In the genomic region with DNA sequence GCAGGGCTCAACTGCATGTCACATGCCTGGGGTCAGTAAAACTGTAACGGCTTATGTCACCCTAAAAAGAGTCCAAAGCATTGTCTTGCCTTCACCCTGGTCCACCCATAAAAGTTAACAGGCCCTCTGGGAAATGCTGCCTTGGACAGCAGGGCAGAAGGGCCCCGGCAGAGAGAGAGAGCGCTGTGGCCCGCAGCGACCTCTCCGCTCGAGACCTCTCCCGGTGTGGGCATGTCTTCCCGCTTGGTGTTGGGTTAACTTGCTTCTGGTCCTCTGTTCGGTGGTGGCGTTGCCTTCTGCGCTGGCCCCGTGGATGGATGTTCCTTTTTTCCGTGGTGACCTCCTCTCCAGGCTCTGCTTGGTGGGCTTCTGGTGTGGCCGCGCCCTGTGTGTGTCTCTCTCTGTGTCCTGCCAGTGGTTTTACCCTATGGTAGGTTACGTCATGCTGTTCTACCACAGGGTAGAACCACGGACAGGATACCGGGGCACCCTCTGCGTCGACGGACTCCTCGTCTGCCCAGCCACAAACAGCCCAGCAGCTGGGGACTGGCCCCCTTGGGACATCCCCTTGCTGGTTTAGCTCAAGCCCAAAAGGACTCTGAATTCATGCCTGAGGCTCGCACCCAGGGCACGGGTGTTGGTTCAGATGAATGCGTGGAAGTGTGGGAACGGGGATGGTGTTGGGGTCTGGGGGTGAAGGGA, we compare ENCODE assay signal across 18 cellular contexts. TPM values are rescaled to one million over a fixed set of nuclear protein-coding genes. Genes with fewer than 3 reads are reported as not detected.
DNase-seq lines count a peak whose midpoint lies in the region; FAIRE-seq and TF ChIP-seq lines count a peak whose summit lies in the region.
"Had no signal": no experiment of that assay in that cellular context is flagged by ENCODE, and none has a peak within 500 bp of the region (broad histone marks: within the 10 kb centered on the region; RNA-seq: fewer than 3 reads in every experiment).

No MANE protein-coding gene starts in this region.

- no peaks in the 10 kb centered on the region for H3K4me1 ChIP-seq in neural progenitor cell

- no peaks in the 10 kb centered on the region for H3F3A ChIP-seq in neural progenitor cell (ENCODE audit: low read depth)

- H3K27me3 Mint-ChIP-seq in chondrocyte (ENCODE audit: low read depth) (no peaks in the 10 kb centered on the region), neural progenitor cell (ENCODE audit: insufficient read depth, low read depth) (peaks cover 9% of the 10 kb centered on the region)
- H3K27me3 Mint-ChIP-seq: IgD-negative memory B cell had no signal

- no peak overlapping the region for H3K4me2 ChIP-seq in neural progenitor cell

- H3K27ac ChIP-seq in substantia nigra (ENCODE audit: low read depth, low read length, poor library complexity, severe bottlenecking) (peak overlapping the region; percentile 88), neural progenitor cell (no peak overlapping the region)

- TF ChIP-seq CTCF in chondrocyte (IDR thresholded peaks at IDR 0.05), result no peak
- no peak for TF ChIP-seq CTCF in neural progenitor cell (IDR thresholded peaks at IDR 0.05)

- H3K9me3 ChIP-seq in neural progenitor cell (ENCODE audit: low read depth), result no peaks in the 10 kb centered on the region

- no peak overlapping the region for H3K4me3 ChIP-seq in neural progenitor cell

- H3K4me1 Mint-ChIP-seq in chondrocyte (ENCODE audit: low read depth) (peaks cover 19% of the 10 kb centered on the region), neural progenitor cell (peaks cover 7% of the 10 kb centered on the region)
- H3K4me1 Mint-ChIP-seq: IgD-negative memory B cell had no signal

- peak; percentile 42 for FAIRE-seq in HTR-8/SVneo (lab: Jason Lieb, UNC)
- FAIRE-seq: H54 had no signal

- H3K27me3 ChIP-seq in neural progenitor cell, result no peaks in the 10 kb centered on the region

- no peaks in the 10 kb centered on the region for H4K20me1 ChIP-seq in neural progenitor cell (ENCODE audit: low read depth)

- DNase-seq in HTR-8/SVneo (ENCODE audit: insufficient read length, low spot score) (no peak), chondrocyte (ENCODE audit: low spot score) (peak; percentile 85), mesenteric fat pad (ENCODE audit: low spot score) (peak; percentile 59), substantia nigra (lab: John Stamatoyannopoulos, UW) (no peak), HCEC 1CT (no peak), T-helper 2 cell (no peak), neural progenitor cell (ENCODE audit: low spot score) (no peak)
- DNase-seq in stimulated activated CD4-positive, alpha-beta T cell treated with anti-CD3 and anti-CD28 coated beads, Interleukin-2, amount 100 ng/mL, for 48 hours, result no peak
- DNase-seq: DMS153; EL; NCI-H1048; NCI-H2107; NCI-H345; NCI-H69; NK-92 treated with Interleukin-12 subunit alpha and Interleukin-12 subunit beta, amount 100 ng/mL, for 24 hours; PC-3 had no signal

- no peak overlapping the region for H3K4me3 Mint-ChIP-seq in chondrocyte (ENCODE audit: unreplicated experiment)
- no peak overlapping the region for H3K4me3 Mint-ChIP-seq in neural progenitor cell
- H3K4me3 Mint-ChIP-seq: IgD-negative memory B cell had no signal

- H3K36me3 ChIP-seq in neural progenitor cell, result no peaks in the 10 kb centered on the region

- H3K9ac ChIP-seq in neural progenitor cell, result no peak overlapping the region

- H2AFZ ChIP-seq in neural progenitor cell (replicated peaks), result no peak overlapping the region

- H3K36me3 Mint-ChIP-seq in chondrocyte (ENCODE audit: low read depth) (peaks cover 47% of the 10 kb centered on the region), neural progenitor cell (peaks cover 19% of the 10 kb centered on the region)
- H3K36me3 Mint-ChIP-seq: IgD-negative memory B cell had no signal

- no peaks in the 10 kb centered on the region for H3K79me2 ChIP-seq in neural progenitor cell (ENCODE audit: low read depth)

- H3K27ac Mint-ChIP-seq in chondrocyte (ENCODE audit: unreplicated experiment) (no peak overlapping the region), neural progenitor cell (no peak overlapping the region)
- H3K27ac Mint-ChIP-seq: IgD-negative memory B cell had no signal

- H3K9me3 Mint-ChIP-seq in chondrocyte (ENCODE audit: low read depth) (no peaks in the 10 kb centered on the region), neural progenitor cell (no peaks in the 10 kb centered on the region)
- H3K9me3 Mint-ChIP-seq: IgD-negative memory B cell had no signal

RNA-seq across cellular contexts. Expression of gene CLEC18A, which starts 18.3 kb away (rescaled TPM):
- total RNA-seq in chondrocyte (3.5 to 4.5 TPM (median 4.3 TPM) in 3 replicates), mesenteric fat pad (0.61 TPM), neural progenitor cell (ENCODE audit: low replicate concordance) (5.9 and 14.5 TPM in 2 replicates)

Comparison
In these comparisons a context has a peak if more than half of its experiments do, and no peak if none do; other contexts are left out.
1. DNase-seq: peak in chondrocyte (single experiment) and mesenteric fat pad (single experiment); none in HTR-8/SVneo (single experiment), substantia nigra (0 of 49), HCEC 1CT (single experiment), stimulated activated CD4-positive, alpha-beta T cell treated with anti-CD3 and anti-CD28 coated beads, Interleukin-2, amount 100 ng/mL, for 48 hours (0 of 2), T-helper 2 cell (0 of 5) and neural progenitor cell (single experiment).